ENCODE assay signal across 1 cellular context in the genomic region with DNA sequence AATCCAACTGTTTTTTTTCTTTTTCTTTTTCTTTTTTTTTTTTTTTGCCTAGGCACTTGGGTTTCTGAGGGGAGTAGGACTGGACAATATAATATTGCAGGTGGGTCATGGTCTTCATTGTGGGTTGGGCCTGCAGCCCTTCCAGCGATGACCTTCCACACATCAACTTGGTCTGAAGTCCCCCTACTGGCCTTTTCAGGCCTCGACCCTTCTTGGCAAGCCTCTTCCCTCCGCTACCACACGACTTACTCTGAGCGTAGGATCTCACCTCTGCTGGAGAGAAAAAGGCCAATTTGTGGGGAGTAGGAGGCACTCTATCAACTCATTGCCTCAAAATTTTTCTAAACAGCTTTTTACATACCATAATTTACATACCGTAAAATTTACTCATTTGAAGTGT.
TF ChIP-seq lines count a peak whose summit lies in the region.

No MANE protein-coding gene starts in this region.

TF ChIP-seq in SK-N-SH, 30 proteins besides CTCF, POLR2A, EP300 and RAD21 (continued from another document):
- TF ChIP-seq, protein P1, sequence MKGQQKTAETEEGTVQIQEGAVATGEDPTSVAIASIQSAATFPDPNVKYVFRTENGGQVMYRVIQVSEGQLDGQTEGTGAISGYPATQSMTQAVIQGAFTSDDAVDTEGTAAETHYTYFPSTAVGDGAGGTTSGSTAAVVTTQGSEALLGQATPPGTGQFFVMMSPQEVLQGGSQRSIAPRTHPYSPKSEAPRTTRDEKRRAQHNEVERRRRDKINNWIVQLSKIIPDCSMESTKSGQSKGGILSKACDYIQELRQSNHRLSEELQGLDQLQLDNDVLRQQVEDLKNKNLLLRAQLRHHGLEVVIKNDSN (IDR thresholded peaks at IDR 0.05; ENCODE audit: borderline replicate concordance, low read depth) = no peak
- TF ChIP-seq SIN3A (IDR thresholded peaks at IDR 0.05; ENCODE audit: borderline replicate concordance, low read depth, low read length) (no peak), MXI1 (IDR thresholded peaks at IDR 0.05; ENCODE audit: low read depth, low read length) (no peak), SMC3 (IDR thresholded peaks at IDR 0.05; ENCODE audit: low read depth, low read length) (no peak), TAF1 (IDR thresholded peaks at IDR 0.05; ENCODE audit: borderline replicate concordance, low read depth, low read length) (no peak), GATA2 (CRISPR knock-in tag; IDR thresholded peaks at IDR 0.05) (no peak)
- TF ChIP-seq, protein P2, sequence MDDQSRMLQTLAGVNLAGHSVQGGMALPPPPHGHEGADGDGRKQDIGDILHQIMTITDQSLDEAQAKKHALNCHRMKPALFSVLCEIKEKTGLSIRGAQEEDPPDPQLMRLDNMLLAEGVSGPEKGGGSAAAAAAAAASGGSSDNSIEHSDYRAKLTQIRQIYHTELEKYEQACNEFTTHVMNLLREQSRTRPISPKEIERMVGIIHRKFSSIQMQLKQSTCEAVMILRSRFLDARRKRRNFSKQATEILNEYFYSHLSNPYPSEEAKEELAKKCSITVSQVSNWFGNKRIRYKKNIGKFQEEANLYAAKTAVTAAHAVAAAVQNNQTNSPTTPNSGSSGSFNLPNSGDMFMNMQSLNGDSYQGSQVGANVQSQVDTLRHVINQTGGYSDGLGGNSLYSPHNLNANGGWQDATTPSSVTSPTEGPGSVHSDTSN (IDR thresholded peaks at IDR 0.05) = no peak
- TF ChIP-seq, protein P3, sequence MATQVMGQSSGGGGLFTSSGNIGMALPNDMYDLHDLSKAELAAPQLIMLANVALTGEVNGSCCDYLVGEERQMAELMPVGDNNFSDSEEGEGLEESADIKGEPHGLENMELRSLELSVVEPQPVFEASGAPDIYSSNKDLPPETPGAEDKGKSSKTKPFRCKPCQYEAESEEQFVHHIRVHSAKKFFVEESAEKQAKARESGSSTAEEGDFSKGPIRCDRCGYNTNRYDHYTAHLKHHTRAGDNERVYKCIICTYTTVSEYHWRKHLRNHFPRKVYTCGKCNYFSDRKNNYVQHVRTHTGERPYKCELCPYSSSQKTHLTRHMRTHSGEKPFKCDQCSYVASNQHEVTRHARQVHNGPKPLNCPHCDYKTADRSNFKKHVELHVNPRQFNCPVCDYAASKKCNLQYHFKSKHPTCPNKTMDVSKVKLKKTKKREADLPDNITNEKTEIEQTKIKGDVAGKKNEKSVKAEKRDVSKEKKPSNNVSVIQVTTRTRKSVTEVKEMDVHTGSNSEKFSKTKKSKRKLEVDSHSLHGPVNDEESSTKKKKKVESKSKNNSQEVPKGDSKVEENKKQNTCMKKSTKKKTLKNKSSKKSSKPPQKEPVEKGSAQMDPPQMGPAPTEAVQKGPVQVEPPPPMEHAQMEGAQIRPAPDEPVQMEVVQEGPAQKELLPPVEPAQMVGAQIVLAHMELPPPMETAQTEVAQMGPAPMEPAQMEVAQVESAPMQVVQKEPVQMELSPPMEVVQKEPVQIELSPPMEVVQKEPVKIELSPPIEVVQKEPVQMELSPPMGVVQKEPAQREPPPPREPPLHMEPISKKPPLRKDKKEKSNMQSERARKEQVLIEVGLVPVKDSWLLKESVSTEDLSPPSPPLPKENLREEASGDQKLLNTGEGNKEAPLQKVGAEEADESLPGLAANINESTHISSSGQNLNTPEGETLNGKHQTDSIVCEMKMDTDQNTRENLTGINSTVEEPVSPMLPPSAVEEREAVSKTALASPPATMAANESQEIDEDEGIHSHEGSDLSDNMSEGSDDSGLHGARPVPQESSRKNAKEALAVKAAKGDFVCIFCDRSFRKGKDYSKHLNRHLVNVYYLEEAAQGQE (IDR thresholded peaks at IDR 0.05; ENCODE audit: low read depth, low read length) = no peak
TF ChIP-seq in SK-N-SH: peak in this region for 0.
